8 cellular contexts compared by ENCODE assay signal in the genomic region with DNA sequence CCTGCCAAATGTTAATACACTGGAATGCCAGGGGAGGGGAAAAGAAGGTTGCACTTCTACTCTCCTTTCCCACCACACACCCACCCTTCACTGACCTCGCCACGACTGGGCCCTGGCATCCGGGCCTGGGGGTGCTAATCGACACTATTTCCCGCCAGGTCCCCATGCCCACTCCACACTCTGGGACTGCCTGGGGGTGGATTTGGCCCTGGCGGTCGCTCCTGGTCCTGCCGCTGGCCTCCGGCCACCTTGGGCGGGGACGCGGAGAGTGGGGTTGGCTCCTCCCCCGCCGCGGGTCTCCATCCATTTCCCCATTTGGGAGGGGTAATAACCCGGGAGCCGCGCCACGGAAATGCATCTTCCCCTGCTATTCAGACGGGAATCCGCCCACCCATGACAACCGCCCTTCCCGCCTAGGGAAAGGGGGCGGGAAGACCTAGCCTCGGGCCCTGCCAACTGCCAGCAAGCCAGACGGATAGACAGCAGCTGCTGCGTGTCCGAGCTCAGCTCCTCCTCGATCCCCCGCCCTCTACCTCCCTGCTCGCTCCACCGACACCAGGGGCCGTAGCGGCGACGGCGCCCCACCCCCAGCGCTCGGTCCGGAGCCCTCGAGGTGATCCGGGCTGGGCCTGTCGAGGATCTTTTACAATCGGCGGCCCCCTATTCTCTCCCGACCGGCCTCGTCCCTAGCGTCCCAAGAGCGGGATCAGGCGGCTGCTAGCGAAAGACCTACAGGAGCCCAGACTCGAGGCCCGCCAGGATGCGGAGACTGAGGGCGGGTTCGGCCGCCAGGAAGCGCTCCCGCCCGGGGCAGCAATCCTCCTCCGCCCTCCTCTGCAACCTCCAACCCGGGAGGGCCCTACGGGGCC.
DNase-seq lines count a peak whose midpoint lies in the region; ATAC-seq and TF ChIP-seq lines count a peak whose summit lies in the region.

No MANE protein-coding gene starts in this region.

- no peaks in the 10 kb centered on the region for H3K9me3 Mint-ChIP-seq in activated CD4-positive, alpha-beta T cell treated with anti-CD3 and anti-CD28 coated beads, Interleukin-2, amount 10 ng/mL, durations not matched to agents 24 days and 14 days

- peak overlapping the region; percentile 82 for H3K27ac Mint-ChIP-seq in activated CD4-positive, alpha-beta T cell treated with anti-CD3 and anti-CD28 coated beads, Interleukin-2, amount 10 ng/mL, durations not matched to agents 24 days and 14 days

- no peaks in the 10 kb centered on the region for H3K27me3 Mint-ChIP-seq in activated CD4-positive, alpha-beta T cell treated with anti-CD3 and anti-CD28 coated beads, Interleukin-2, amount 10 ng/mL, durations not matched to agents 24 days and 14 days

- CTCF ChIA-PET in AG04449 (lab: Yijun Ruan, JAX), result interaction anchor here (0.8 to 3.5 kb wide), 2 partner anchors 14 to 153 kb away, joined by 3 to 26 read pairs; no protein-coding TSS in a partner anchor

- peak; percentile 41 for ATAC-seq in GM18519 (IDR thresholded peaks at IDR 0.05; ENCODE audit: low FRiP score, unreplicated experiment)
- ATAC-seq in HG03039 (IDR thresholded peaks at IDR 0.05; ENCODE audit: unreplicated experiment), result peak; percentile 42
- ATAC-seq in left lobe of liver, result peak; percentile 82

- TF ChIP-seq CTCF in AG04449 (IDR thresholded peaks at IDR 0.05; ENCODE audit: insufficient read depth, low read length, missing control alignments), result peak; percentile 54

- intact Hi-C loops in activated CD4-positive, alpha-beta T cell treated with anti-CD3 and anti-CD28 coated beads, Interleukin-2, amount 10 ng/mL, durations not matched to agents 24 days and 14 days (cut with micrococcal nuclease), result loop anchor here (5.0 kb wide), 1 partner anchor 154 kb away; no protein-coding TSS in a partner anchor

- H3K4me3 Mint-ChIP-seq in activated CD4-positive, alpha-beta T cell treated with anti-CD3 and anti-CD28 coated beads, Interleukin-2, amount 10 ng/mL, durations not matched to agents 24 days and 14 days, result peak overlapping the region; percentile 78

- H3K36me3 Mint-ChIP-seq in activated CD4-positive, alpha-beta T cell treated with anti-CD3 and anti-CD28 coated beads, Interleukin-2, amount 10 ng/mL, durations not matched to agents 24 days and 14 days (ENCODE audit: low read depth), result no peaks in the 10 kb centered on the region

- peaks cover 20% of the 10 kb centered on the region for H3K4me1 Mint-ChIP-seq in activated CD4-positive, alpha-beta T cell treated with anti-CD3 and anti-CD28 coated beads, Interleukin-2, amount 10 ng/mL, durations not matched to agents 24 days and 14 days

- no peak for DNase-seq in AG04449 (ENCODE audit: low read depth, low spot score)
- peak; percentile 87 for DNase-seq in NCI-H226
- peak; percentile 75 for DNase-seq in activated CD4-positive, alpha-beta T cell treated with anti-CD3 and anti-CD28 coated beads, Interleukin-2, amount 10 ng/mL, durations not matched to agents 24 days and 14 days
- DNase-seq in ecto neural progenitor cell (ENCODE audit: low spot score), result peak; percentile 70
- peak; percentile 80 for DNase-seq in left lobe of liver (ENCODE audit: low spot score)
- DNase-seq in stimulated activated CD4-positive, alpha-beta T cell treated with anti-CD3 and anti-CD28 coated beads, Interleukin-1b, Interleukin-23, amount 100 ng/mL, for 48 hours, result peak; percentile 25

- POLR2A ChIA-PET in AG04449 (lab: Yijun Ruan, JAX), result interaction anchor here (1.2 to 2.2 kb wide), 2 partner anchors 9 to 14 kb away, joined by 3 to 8 read pairs; no protein-coding TSS in a partner anchor

- H3K4me3 ChIP-seq in AG04449 (ENCODE audit: low read depth, low read length), result peak overlapping the region; percentile 49
